Comparison of ENCODE assay signal across 2 cellular contexts in the genomic region with DNA sequence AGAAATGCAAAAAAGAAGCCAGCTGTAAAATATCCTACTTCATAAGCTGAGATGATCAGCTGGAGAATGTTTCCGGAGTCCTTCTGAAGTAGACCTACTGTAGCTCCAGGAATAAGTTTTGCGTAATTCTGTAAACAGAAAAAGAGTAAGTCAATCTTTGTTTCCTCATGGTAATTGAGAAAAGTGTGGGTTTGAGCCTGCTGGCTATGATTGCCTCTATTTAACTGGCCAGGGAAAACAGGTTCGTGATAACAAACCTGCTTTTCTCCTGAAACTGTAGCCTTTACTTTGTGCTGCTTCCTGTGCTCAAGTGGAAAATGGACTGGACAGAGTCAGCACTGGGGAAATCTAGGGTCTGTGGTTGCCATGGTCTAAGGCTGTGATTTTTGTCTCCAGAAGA.
TF ChIP-seq lines count a peak whose summit lies in the region.

No MANE protein-coding gene starts in this region.

TF ChIP-seq in SK-N-SH, 30 proteins besides CTCF, POLR2A, EP300 and RAD21 (continued from another document):
- TF ChIP-seq, protein P1, sequence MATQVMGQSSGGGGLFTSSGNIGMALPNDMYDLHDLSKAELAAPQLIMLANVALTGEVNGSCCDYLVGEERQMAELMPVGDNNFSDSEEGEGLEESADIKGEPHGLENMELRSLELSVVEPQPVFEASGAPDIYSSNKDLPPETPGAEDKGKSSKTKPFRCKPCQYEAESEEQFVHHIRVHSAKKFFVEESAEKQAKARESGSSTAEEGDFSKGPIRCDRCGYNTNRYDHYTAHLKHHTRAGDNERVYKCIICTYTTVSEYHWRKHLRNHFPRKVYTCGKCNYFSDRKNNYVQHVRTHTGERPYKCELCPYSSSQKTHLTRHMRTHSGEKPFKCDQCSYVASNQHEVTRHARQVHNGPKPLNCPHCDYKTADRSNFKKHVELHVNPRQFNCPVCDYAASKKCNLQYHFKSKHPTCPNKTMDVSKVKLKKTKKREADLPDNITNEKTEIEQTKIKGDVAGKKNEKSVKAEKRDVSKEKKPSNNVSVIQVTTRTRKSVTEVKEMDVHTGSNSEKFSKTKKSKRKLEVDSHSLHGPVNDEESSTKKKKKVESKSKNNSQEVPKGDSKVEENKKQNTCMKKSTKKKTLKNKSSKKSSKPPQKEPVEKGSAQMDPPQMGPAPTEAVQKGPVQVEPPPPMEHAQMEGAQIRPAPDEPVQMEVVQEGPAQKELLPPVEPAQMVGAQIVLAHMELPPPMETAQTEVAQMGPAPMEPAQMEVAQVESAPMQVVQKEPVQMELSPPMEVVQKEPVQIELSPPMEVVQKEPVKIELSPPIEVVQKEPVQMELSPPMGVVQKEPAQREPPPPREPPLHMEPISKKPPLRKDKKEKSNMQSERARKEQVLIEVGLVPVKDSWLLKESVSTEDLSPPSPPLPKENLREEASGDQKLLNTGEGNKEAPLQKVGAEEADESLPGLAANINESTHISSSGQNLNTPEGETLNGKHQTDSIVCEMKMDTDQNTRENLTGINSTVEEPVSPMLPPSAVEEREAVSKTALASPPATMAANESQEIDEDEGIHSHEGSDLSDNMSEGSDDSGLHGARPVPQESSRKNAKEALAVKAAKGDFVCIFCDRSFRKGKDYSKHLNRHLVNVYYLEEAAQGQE (IDR thresholded peaks at IDR 0.05; ENCODE audit: low read depth, low read length): no peak
- TF ChIP-seq NFIC (IDR thresholded peaks at IDR 0.05; ENCODE audit: borderline replicate concordance) (no peak), SIN3A (IDR thresholded peaks at IDR 0.05; ENCODE audit: borderline replicate concordance, low read depth, low read length) (no peak), RXRA (IDR thresholded peaks at IDR 0.05; ENCODE audit: borderline replicate concordance, low read depth) (no peak), EZH2phosphoT487 (IDR thresholded peaks at IDR 0.05; ENCODE audit: borderline replicate concordance, low read depth) (no peak), YY1 (IDR thresholded peaks at IDR 0.05; ENCODE audit: low read depth) (no peak), ELF1 (IDR thresholded peaks at IDR 0.05) (no peak), RCOR1 (IDR thresholded peaks at IDR 0.05; ENCODE audit: low read length) (no peak)
- TF ChIP-seq, protein P2, sequence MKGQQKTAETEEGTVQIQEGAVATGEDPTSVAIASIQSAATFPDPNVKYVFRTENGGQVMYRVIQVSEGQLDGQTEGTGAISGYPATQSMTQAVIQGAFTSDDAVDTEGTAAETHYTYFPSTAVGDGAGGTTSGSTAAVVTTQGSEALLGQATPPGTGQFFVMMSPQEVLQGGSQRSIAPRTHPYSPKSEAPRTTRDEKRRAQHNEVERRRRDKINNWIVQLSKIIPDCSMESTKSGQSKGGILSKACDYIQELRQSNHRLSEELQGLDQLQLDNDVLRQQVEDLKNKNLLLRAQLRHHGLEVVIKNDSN (IDR thresholded peaks at IDR 0.05; ENCODE audit: borderline replicate concordance, low read depth): no peak

TF ChIP-seq in SK-N-SH treated with all-trans-retinoic acid at 6 μM for 48 hours, 23 proteins besides CTCF, POLR2A, EP300 and RAD21 (continued from another document):
- TF ChIP-seq, protein P3, sequence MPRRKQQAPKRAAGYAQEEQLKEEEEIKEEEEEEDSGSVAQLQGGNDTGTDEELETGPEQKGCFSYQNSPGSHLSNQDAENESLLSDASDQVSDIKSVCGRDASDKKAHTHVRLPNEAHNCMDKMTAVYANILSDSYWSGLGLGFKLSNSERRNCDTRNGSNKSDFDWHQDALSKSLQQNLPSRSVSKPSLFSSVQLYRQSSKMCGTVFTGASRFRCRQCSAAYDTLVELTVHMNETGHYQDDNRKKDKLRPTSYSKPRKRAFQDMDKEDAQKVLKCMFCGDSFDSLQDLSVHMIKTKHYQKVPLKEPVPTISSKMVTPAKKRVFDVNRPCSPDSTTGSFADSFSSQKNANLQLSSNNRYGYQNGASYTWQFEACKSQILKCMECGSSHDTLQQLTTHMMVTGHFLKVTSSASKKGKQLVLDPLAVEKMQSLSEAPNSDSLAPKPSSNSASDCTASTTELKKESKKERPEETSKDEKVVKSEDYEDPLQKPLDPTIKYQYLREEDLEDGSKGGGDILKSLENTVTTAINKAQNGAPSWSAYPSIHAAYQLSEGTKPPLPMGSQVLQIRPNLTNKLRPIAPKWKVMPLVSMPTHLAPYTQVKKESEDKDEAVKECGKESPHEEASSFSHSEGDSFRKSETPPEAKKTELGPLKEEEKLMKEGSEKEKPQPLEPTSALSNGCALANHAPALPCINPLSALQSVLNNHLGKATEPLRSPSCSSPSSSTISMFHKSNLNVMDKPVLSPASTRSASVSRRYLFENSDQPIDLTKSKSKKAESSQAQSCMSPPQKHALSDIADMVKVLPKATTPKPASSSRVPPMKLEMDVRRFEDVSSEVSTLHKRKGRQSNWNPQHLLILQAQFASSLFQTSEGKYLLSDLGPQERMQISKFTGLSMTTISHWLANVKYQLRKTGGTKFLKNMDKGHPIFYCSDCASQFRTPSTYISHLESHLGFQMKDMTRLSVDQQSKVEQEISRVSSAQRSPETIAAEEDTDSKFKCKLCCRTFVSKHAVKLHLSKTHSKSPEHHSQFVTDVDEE (CRISPR knock-in tag; IDR thresholded peaks at IDR 0.05): no peak
- TF ChIP-seq ZFP30 (CRISPR knock-in tag; IDR thresholded peaks at IDR 0.05) (no peak), ISL1 (CRISPR knock-in tag; IDR thresholded peaks at IDR 0.05) (no peak), ESRRG (CRISPR knock-in tag; IDR thresholded peaks at IDR 0.05) (no peak), CSDC2 (CRISPR knock-in tag; IDR thresholded peaks at IDR 0.05) (no peak), RARB (CRISPR knock-in tag; IDR thresholded peaks at IDR 0.05) (no peak), ARNTL (CRISPR knock-in tag; IDR thresholded peaks at IDR 0.05; ENCODE audit: borderline replicate concordance, low read depth) (no peak), SNAI2 (CRISPR knock-in tag; IDR thresholded peaks at IDR 0.05) (no peak)
- TF ChIP-seq, protein P4, sequence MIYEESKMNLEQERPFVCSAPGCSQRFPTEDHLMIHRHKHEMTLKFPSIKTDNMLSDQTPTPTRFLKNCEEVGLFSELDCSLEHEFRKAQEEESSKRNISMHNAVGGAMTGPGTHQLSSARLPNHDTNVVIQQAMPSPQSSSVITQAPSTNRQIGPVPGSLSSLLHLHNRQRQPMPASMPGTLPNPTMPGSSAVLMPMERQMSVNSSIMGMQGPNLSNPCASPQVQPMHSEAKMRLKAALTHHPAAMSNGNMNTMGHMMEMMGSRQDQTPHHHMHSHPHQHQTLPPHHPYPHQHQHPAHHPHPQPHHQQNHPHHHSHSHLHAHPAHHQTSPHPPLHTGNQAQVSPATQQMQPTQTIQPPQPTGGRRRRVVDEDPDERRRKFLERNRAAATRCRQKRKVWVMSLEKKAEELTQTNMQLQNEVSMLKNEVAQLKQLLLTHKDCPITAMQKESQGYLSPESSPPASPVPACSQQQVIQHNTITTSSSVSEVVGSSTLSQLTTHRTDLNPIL (CRISPR knock-in tag; IDR thresholded peaks at IDR 0.05; ENCODE audit: low read depth): no peak
- TF ChIP-seq, protein P5, sequence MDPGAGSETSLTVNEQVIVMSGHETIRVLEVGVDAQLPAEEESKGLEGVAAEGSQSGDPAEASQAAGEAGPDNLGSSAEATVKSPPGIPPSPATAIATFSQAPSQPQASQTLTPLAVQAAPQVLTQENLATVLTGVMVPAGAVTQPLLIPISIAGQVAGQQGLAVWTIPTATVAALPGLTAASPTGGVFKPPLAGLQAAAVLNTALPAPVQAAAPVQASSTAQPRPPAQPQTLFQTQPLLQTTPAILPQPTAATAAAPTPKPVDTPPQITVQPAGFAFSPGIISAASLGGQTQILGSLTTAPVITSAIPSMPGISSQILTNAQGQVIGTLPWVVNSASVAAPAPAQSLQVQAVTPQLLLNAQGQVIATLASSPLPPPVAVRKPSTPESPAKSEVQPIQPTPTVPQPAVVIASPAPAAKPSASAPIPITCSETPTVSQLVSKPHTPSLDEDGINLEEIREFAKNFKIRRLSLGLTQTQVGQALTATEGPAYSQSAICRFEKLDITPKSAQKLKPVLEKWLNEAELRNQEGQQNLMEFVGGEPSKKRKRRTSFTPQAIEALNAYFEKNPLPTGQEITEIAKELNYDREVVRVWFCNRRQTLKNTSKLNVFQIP (CRISPR knock-in tag; IDR thresholded peaks at IDR 0.05; ENCODE audit: borderline replicate concordance, low read depth): no peak
TF ChIP-seq in SK-N-SH treated with all-trans-retinoic acid at 6 μM for 48 hours: peak in this region for 0.
